In the genomic region with DNA sequence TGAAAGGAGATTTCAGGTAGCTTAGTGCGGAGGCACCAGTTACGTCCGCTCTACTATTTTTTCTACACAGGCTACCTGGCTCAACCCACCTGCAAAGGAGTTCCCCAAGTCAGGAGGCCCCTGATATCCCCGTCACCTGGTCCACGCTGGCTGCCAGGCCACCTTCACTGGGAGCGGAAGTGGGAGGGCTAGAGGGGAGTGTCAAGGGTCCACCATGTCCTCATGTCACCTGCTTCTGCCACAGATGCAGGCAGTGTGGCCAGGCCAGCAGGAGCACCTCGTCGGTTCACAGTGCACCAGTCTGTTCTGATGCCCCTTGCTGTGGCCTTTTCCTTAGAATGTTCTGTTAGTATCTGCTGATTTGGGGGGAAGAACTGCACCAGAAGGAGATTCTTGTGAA, we compare ENCODE assay signal across 36 cellular contexts. TPM values are rescaled to one million over a fixed set of nuclear protein-coding genes. Genes with fewer than 3 reads are reported as not detected.
"Had no signal": no experiment of that assay in that cellular context is flagged by ENCODE, and none has a peak within 500 bp of the region (broad histone marks: within the 10 kb centered on the region; RNA-seq: fewer than 3 reads in every experiment).

No MANE protein-coding gene starts in this region.

- H3K4me3 ChIP-seq: adrenal gland, body of pancreas, breast epithelium had no signal

- DNase-seq: activated B cell treated with CpG ODN at 0.5 μM for 24 hours; activated CD4-positive, alpha-beta memory T cell treated with anti-CD3 and anti-CD28 coated beads for 36 hours; activated CD4-positive, alpha-beta T cell treated with anti-CD3 and anti-CD28 coated beads for 4 hours; activated CD4-positive, alpha-beta T cell treated with anti-CD3 and anti-CD28 coated beads, Interleukin-2, amount 10 ng/mL, durations not matched to agents 24 days and 14 days; activated CD4-positive, alpha-beta T cell treated with anti-CD3 and anti-CD28 coated beads, Interleukin-2, amount 50 U/mL, for 1 hour; activated CD4-positive, alpha-beta T cell treated with anti-CD3 and anti-CD28 coated beads, Interleukin-2, amount 50 U/mL, for 4 hours; activated CD4-positive, CD25-positive, alpha-beta regulatory T cell treated with anti-CD3 and anti-CD28 coated beads, Interleukin-2, amount 50 U/mL, for 72 hours; activated CD8-positive, alpha-beta memory T cell treated with anti-CD3 and anti-CD28 coated beads, Interleukin-2, amount 10 ng/mL, durations not matched to agents 7 days and 5 days; activated CD8-positive, alpha-beta T cell treated with anti-CD3 and anti-CD28 coated beads for 36 hours; activated effector memory CD4-positive, alpha-beta T cell treated with anti-CD3 and anti-CD28 coated beads, Interleukin-2, amount 50 U/mL, for 16 hours; activated gamma-delta T cell treated with Interleukin-2 at 50 U/mL for 16 hours; activated naive CD4-positive, alpha-beta T cell; activated naive CD4-positive, alpha-beta T cell treated with anti-CD3 and anti-CD28 coated beads for 36 hours; activated naive CD4-positive, alpha-beta T cell treated with anti-CD3 and anti-CD28 coated beads, Interleukin-2, amount 50 U/mL, for 16 hours; activated naive CD8-positive, alpha-beta T cell treated with anti-CD3 and anti-CD28 coated beads for 36 hours; activated T-cell treated with anti-CD3 and anti-CD28 coated beads for 4 hours; activated T-cell treated with anti-CD3 and anti-CD28 coated beads, Interleukin-2, amount 50 U/mL, for 1 hour; activated T-cell treated with anti-CD3 and anti-CD28 coated beads, Interleukin-2, amount 50 U/mL, for 4 hours; activated T-cell treated with anti-CD3 and anti-CD28 coated beads, Interleukin-2, amount 50 U/mL, for 72 hours; adrenal gland; amniotic stem cell; aorta; body of pancreas; brain microvascular endothelial cell; central memory CD4-positive, alpha-beta T cell; T-cell; T-helper 17 cell; T1000 had no signal

- H3K4me1 ChIP-seq: adrenal gland, body of pancreas, breast epithelium had no signal

- H3K27me3 ChIP-seq: adrenal gland, body of pancreas, brain microvascular endothelial cell, breast epithelium had no signal

- H3K9me3 ChIP-seq: adrenal gland, body of pancreas, breast epithelium had no signal

- ATAC-seq: activated CD8-positive, alpha-beta memory T cell treated with anti-CD3 and anti-CD28 coated beads, Interleukin-2, amount 10 ng/mL, durations not matched to agents 7 days and 5 days; activated CD8-positive, alpha-beta T cell treated with anti-CD3 and anti-CD28 coated beads for 36 hours; activated naive CD4-positive, alpha-beta T cell treated with anti-CD3 and anti-CD28 coated beads, Interleukin-2, amount 50 U/mL, for 72 hours; activated T-cell treated with anti-CD3 and anti-CD28 coated beads, Interleukin-2, amount 50 U/mL, for 4 hours; activated T-cell treated with anti-CD3 and anti-CD28 coated beads, Interleukin-2, amount 50 U/mL, for 72 hours; activated T-helper 17 cell treated with anti-CD3 and anti-CD28 coated beads, Interleukin-2, amount 50 U/mL, for 72 hours; body of pancreas; T-cell; T-helper 17 cell had no signal

- H3K27ac ChIP-seq: adrenal gland, body of pancreas, brain microvascular endothelial cell, breast epithelium, VCaP had no signal

RNA-seq across cellular contexts. Expression of a gene that starts 44.1 kb away (rescaled TPM):
- total RNA-seq: activated B cell treated with CpG ODN at 0.5 μM for 24 hours; activated CD4-positive, alpha-beta memory T cell treated with anti-CD3 and anti-CD28 coated beads for 36 hours; activated CD4-positive, alpha-beta T cell treated with anti-CD3 and anti-CD28 coated beads, Interleukin-2, amount 10 ng/mL, durations not matched to agents 24 days and 14 days; activated CD8-positive, alpha-beta memory T cell treated with anti-CD3 and anti-CD28 coated beads, Interleukin-2, amount 10 ng/mL, durations not matched to agents 7 days and 5 days; activated CD8-positive, alpha-beta T cell treated with anti-CD3 and anti-CD28 coated beads for 36 hours; activated naive CD8-positive, alpha-beta T cell treated with anti-CD3 and anti-CD28 coated beads for 36 hours; activated T-cell treated with anti-CD3 and anti-CD28 coated beads, Interleukin-2, amount 50 U/mL, for 4 hours; activated T-helper 1 cell treated with anti-CD3 and anti-CD28 coated beads, Interleukin-12 subunit alpha, Interleukin-12 subunit beta, Interleukin-2, Interleukin-4 antibody, amounts not matched to agents 30 ng/mL and 10 ng/mL and 1 ng/mL, durations not matched to agents 14 hours and 24 hours and 36 hours; activated T-helper 17 cell treated with anti-CD3 and anti-CD28 coated beads, Interleukin-2, amount 50 U/mL, for 72 hours; aorta; astrocyte; cardiac septum; cerebellum had no signal
